18 cellular contexts compared by ENCODE assay signal in the genomic region with DNA sequence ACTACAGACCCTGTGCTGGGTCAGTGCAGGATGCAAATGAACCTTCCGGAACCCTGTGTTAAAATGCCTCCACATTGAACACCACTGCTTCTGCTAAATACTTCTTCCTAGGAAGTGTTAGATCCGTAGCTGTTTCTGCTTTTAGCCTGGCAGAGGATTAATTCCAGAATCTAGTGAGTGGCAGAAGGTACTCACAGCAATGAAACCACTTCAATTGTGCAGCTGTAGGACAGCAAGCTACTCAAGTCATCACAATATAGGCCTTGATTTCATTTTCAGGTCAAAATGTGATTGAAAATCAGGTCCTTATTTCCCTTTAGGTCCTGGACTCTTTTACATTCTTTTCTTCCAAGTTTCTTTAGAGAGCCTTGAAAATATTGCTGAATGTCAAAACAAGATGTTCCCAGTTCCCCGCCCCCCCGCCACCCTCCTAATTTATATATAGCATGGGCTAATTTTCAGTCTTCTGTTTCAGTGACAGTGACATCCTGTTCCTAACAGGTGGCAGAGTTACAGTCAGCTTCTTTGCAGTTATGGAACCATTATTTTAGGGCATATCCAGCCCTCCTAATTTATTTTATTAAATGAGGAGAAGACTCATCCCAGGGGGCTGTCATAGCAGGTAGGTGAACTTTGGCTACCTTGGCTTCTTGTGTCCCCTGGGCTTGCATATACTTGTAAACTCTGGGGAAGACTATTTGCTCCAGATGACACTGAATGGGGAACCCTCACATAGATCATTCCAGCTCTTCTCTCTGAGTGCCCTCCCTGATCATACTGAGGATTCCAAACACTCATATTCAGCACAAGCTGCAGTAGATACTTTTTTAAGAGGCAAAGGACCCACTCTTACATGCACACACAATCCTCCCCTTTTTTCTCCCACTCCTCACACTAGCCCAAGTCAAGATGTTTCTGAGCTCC. TPM values are rescaled to one million over a fixed set of nuclear protein-coding genes. Genes with fewer than 3 reads are reported as not detected.
"Had no signal": no experiment of that assay in that cellular context is flagged by ENCODE, and none has a peak within 500 bp of the region (broad histone marks: within the 10 kb centered on the region; RNA-seq: fewer than 3 reads in every experiment).

No MANE protein-coding gene starts in this region.

- H3K36me3 Mint-ChIP-seq: natural killer cell treated with Interleukin-12 subunit alpha and Interleukin-12 subunit beta and Interleukin-15 and Interleukin-18, amount 100 ng/mL, for 72 hours; neural progenitor cell had no signal

- H3K27ac Mint-ChIP-seq: natural killer cell treated with Interleukin-12 subunit alpha and Interleukin-12 subunit beta and Interleukin-15 and Interleukin-18, amount 100 ng/mL, for 72 hours; neural progenitor cell; progenitor cell of endocrine pancreas; stimulated activated effector memory CD8-positive, alpha-beta T cell treated with anti-CD3 and anti-CD28 coated beads, Interleukin-12 subunit alpha, Interleukin-12 subunit beta, amount 100 ng/mL, for 72 hours; stimulated activated naive CD8-positive, alpha-beta T cell treated with anti-CD3 and anti-CD28 coated beads, Interleukin-15, Interleukin-2, amounts not matched to agents 100 ng/mL and 50 ng/mL, for 24 hours had no signal

- H3K4me3 Mint-ChIP-seq: central memory CD8-positive, alpha-beta T cell; natural killer cell treated with Interleukin-12 subunit alpha and Interleukin-12 subunit beta and Interleukin-15 and Interleukin-18, amount 100 ng/mL, for 72 hours; neural progenitor cell; stimulated activated effector memory CD8-positive, alpha-beta T cell treated with anti-CD3 and anti-CD28 coated beads, Interleukin-12 subunit alpha, Interleukin-12 subunit beta, amount 100 ng/mL, for 72 hours; stimulated activated naive CD8-positive, alpha-beta T cell treated with anti-CD3 and anti-CD28 coated beads, Interleukin-15, Interleukin-2, amounts not matched to agents 100 ng/mL and 50 ng/mL, for 24 hours had no signal

- ATAC-seq: esophagus mucosa; left lung; natural killer cell treated with Interleukin-12 subunit alpha and Interleukin-12 subunit beta and Interleukin-15 and Interleukin-18, amount 100 ng/mL, for 72 hours; stimulated activated effector memory CD8-positive, alpha-beta T cell treated with anti-CD3 and anti-CD28 coated beads, Interleukin-12 subunit alpha, Interleukin-12 subunit beta, amount 100 ng/mL, for 72 hours; upper lobe of right lung had no signal

- DNase-seq: effector memory CD4-positive, alpha-beta T cell; left lung; mesenchymal stem cell; midbrain; ovary; retina; sigmoid colon; stimulated activated CD4-positive, alpha-beta T cell treated with anti-CD3 and anti-CD28 coated beads, Interleukin-4, amount 100 ng/mL, for 1 hour; stimulated activated CD8-positive, alpha-beta memory T cell treated with anti-CD3 and anti-CD28 coated beads, Interleukin-4, amount 100 ng/mL, for 48 hours; testis; upper lobe of right lung had no signal

- H3K9me3 Mint-ChIP-seq: central memory CD8-positive, alpha-beta T cell; natural killer cell treated with Interleukin-12 subunit alpha and Interleukin-12 subunit beta and Interleukin-15 and Interleukin-18, amount 100 ng/mL, for 72 hours; neural progenitor cell; stimulated activated effector memory CD8-positive, alpha-beta T cell treated with anti-CD3 and anti-CD28 coated beads, Interleukin-12 subunit alpha, Interleukin-12 subunit beta, amount 100 ng/mL, for 72 hours; stimulated activated naive CD8-positive, alpha-beta T cell treated with anti-CD3 and anti-CD28 coated beads, Interleukin-15, Interleukin-2, amounts not matched to agents 100 ng/mL and 50 ng/mL, for 24 hours had no signal

- H3K4me1 Mint-ChIP-seq: central memory CD8-positive, alpha-beta T cell; stimulated activated effector memory CD8-positive, alpha-beta T cell treated with anti-CD3 and anti-CD28 coated beads, Interleukin-12 subunit alpha, Interleukin-12 subunit beta, amount 100 ng/mL, for 72 hours had no signal

RNA-seq across cellular contexts. Expression of gene ARNT2, which starts 28.0 kb away (rescaled TPM):
- total RNA-seq: natural killer cell treated with Interleukin-12 subunit alpha and Interleukin-12 subunit beta and Interleukin-15 and Interleukin-18, amount 100 ng/mL, for 72 hours had no signal
